ENCODE assay signal across 8 cellular contexts in genomic region chr1:234980657-234981396, GRCh38.
DNase-seq lines count a peak whose midpoint lies in the region; ATAC-seq and TF ChIP-seq lines count a peak whose summit lies in the region.

No MANE protein-coding gene starts in this region.

- H3K27me3 ChIP-seq in skeletal muscle satellite cell (ENCODE audit: control insufficient read depth, insufficient read depth, low read length), result no peaks in the 10 kb centered on the region

- H3K9ac ChIP-seq in skeletal muscle satellite cell (ENCODE audit: low read depth, low read length), result peak overlapping the region; percentile 86

- TF ChIP-seq CTCF in GM10266 (IDR thresholded peaks at IDR 0.05; ENCODE audit: control insufficient read depth, insufficient read depth, low read depth, missing control alignments), result no peak

- ATAC-seq in HG02981 (IDR thresholded peaks at IDR 0.05; ENCODE audit: unreplicated experiment) (peak; percentile 31), left ventricle myocardium superior (peak; percentile 81)

- intact Hi-C loops in left ventricle myocardium superior (cut with micrococcal nuclease), result loop anchor here (10.0 kb wide), 1 partner anchor 376 kb away; no protein-coding TSS in a partner anchor

- peak overlapping the region; percentile 67 for H3K4me2 ChIP-seq in skeletal muscle satellite cell (ENCODE audit: low read length)

- DNase-seq in GM10266 (ENCODE audit: extremely low spot score) (peak; percentile 56), SW 1271 (lab: John Stamatoyannopoulos, UW) (peak; percentile 77 to 91), left ventricle myocardium superior (peak; percentile 82), NCI-H2029 (lab: John Stamatoyannopoulos, UW) (no peak), NCI-H2171 treated with DMSO at 0.1 percent for 48 hours (lab: John Stamatoyannopoulos, UW) (no peak)
- peak; percentile 44 for DNase-seq in activated naive CD8-positive, alpha-beta T cell treated with anti-CD3 and anti-CD28 coated beads, Interleukin-2, amount 50 U/mL, for 16 hours (ENCODE audit: low read depth, low spot score)

- H3K4me1 ChIP-seq in skeletal muscle satellite cell (ENCODE audit: control insufficient read depth, insufficient read depth, low read length), result peaks cover 82% of the 10 kb centered on the region

- H3K36me3 ChIP-seq in skeletal muscle satellite cell (ENCODE audit: insufficient read depth, low read length), result no peaks in the 10 kb centered on the region

- H3K9me3 ChIP-seq in skeletal muscle satellite cell (replicated peaks; ENCODE audit: low read length), result no peaks in the 10 kb centered on the region

- peak overlapping the region; percentile 31 for H3K4me3 ChIP-seq in skeletal muscle satellite cell (ENCODE audit: low read length)

Comparison
In these comparisons a context has a peak if more than half of its experiments do, and no peak if none do; other contexts are left out.
1. DNase-seq: peak in GM10266 (single experiment), SW 1271 (2 of 2), activated naive CD8-positive, alpha-beta T cell treated with anti-CD3 and anti-CD28 coated beads, Interleukin-2, amount 50 U/mL, for 16 hours (single experiment) and left ventricle myocardium superior (single experiment); none in NCI-H2029 (single experiment) and NCI-H2171 treated with DMSO at 0.1 percent for 48 hours (single experiment).